In genomic region chr4:42326524-42326923, GRCh38 we compare ENCODE assay signal across 28 cellular contexts.
"Had no signal": no experiment of that assay in that cellular context is flagged by ENCODE, and none has a peak within 500 bp of the region (broad histone marks: within the 10 kb centered on the region; RNA-seq: fewer than 3 reads in every experiment).

No MANE protein-coding gene starts in this region.

- H3K27me3 ChIP-seq: neural progenitor cell, ovary, right lobe of liver, sigmoid colon, stomach, thyroid gland, tibial nerve, upper lobe of left lung, uterus had no signal

- H3K36me3 Mint-ChIP-seq: natural killer cell treated with Interleukin-12 subunit alpha and Interleukin-12 subunit beta and Interleukin-15 and Interleukin-18, amount 100 ng/mL, for 72 hours; neural progenitor cell; stimulated activated effector memory CD8-positive, alpha-beta T cell treated with anti-CD3 and anti-CD28 coated beads, Interleukin-12 subunit alpha, Interleukin-12 subunit beta, amount 100 ng/mL, for 72 hours; stimulated activated naive B cell treated with anti-CD40 and anti-IgM and Interleukin-4, amounts not matched to agents 10 μg/mL and 1 μg/mL and 100 μg/mL, for 72 hours had no signal

- ATAC-seq: naive thymus-derived CD8-positive, alpha-beta T cell; psoas muscle; right lobe of liver; stimulated activated effector memory CD8-positive, alpha-beta T cell treated with anti-CD3 and anti-CD28 coated beads, Interleukin-12 subunit alpha, Interleukin-12 subunit beta, amount 100 ng/mL, for 72 hours; stimulated activated naive B cell treated with anti-CD40 and anti-IgM and Interleukin-4, amounts not matched to agents 10 μg/mL and 1 μg/mL and 100 μg/mL, for 72 hours had no signal

- H3K27ac Mint-ChIP-seq: naive thymus-derived CD8-positive, alpha-beta T cell; natural killer cell treated with Interleukin-12 subunit alpha and Interleukin-12 subunit beta and Interleukin-15 and Interleukin-18, amount 100 ng/mL, for 72 hours; neural progenitor cell; progenitor cell of endocrine pancreas; stimulated activated effector memory CD8-positive, alpha-beta T cell treated with anti-CD3 and anti-CD28 coated beads, Interleukin-12 subunit alpha, Interleukin-12 subunit beta, amount 100 ng/mL, for 72 hours; stimulated activated naive B cell treated with anti-CD40 and anti-IgM and Interleukin-4, amounts not matched to agents 10 μg/mL and 1 μg/mL and 100 μg/mL, for 72 hours; stimulated activated naive CD8-positive, alpha-beta T cell treated with anti-CD3 and anti-CD28 coated beads, Interleukin-15, Interleukin-2, amounts not matched to agents 100 ng/mL and 50 ng/mL, for 24 hours had no signal

- H3K27ac ChIP-seq: neural progenitor cell, ovary, parathyroid adenoma, psoas muscle, right lobe of liver, sigmoid colon, stomach, thoracic aorta, thyroid gland, tibial nerve, upper lobe of left lung had no signal

- H3K9ac ChIP-seq: neural progenitor cell, parathyroid adenoma had no signal

- H3K9me3 Mint-ChIP-seq: naive thymus-derived CD8-positive, alpha-beta T cell; natural killer cell treated with Interleukin-12 subunit alpha and Interleukin-12 subunit beta and Interleukin-15 and Interleukin-18, amount 100 ng/mL, for 72 hours; neural progenitor cell; stimulated activated naive CD8-positive, alpha-beta T cell treated with anti-CD3 and anti-CD28 coated beads, Interleukin-15, Interleukin-2, amounts not matched to agents 100 ng/mL and 50 ng/mL, for 24 hours had no signal

- DNase-seq: naive thymus-derived CD8-positive, alpha-beta T cell; occipital lobe; ovary; posterior cingulate gyrus; psoas muscle; right cardiac atrium; right lobe of liver; small intestine; stimulated activated CD4-positive, alpha-beta T cell treated with anti-CD3 and anti-CD28 coated beads, Interleukin-15, amount 100 ng/mL, for 24 hours; stimulated activated CD4-positive, alpha-beta T cell treated with anti-CD3 and anti-CD28 coated beads, Interleukin-2, amount 100 ng/mL, for 24 hours; stimulated activated CD4-positive, alpha-beta T cell treated with anti-CD3 and anti-CD28 coated beads, Interleukin-2, amount 100 ng/mL, for 48 hours; stimulated activated CD4-positive, alpha-beta T cell treated with anti-CD3 and anti-CD28 coated beads, Interleukin-4, amount 100 ng/mL, for 24 hours; stimulated activated naive B cell treated with anti-CD40 and anti-IgM and Interleukin-4, amounts not matched to agents 10 μg/mL and 1 μg/mL and 100 μg/mL, for 72 hours; stimulated activated naive CD4-positive, alpha-beta T cell treated with Interleukin-2 at 50 U/mL for 16 hours; stomach; trophoblast cell; upper lobe of left lung; uterus had no signal

- H3K4me3 ChIP-seq: neural progenitor cell, ovary, psoas muscle, right lobe of liver, sigmoid colon, stomach, thoracic aorta, thyroid gland, tibial nerve, upper lobe of left lung, uterus had no signal

- H3K4me2 ChIP-seq: neural progenitor cell had no signal

- H3K9me3 ChIP-seq: ovary, psoas muscle, right lobe of liver, sigmoid colon, stomach, thoracic aorta, thyroid gland, tibial nerve, upper lobe of left lung, uterus had no signal

- H3K4me1 Mint-ChIP-seq: naive thymus-derived CD8-positive, alpha-beta T cell; neural progenitor cell; stimulated activated effector memory CD8-positive, alpha-beta T cell treated with anti-CD3 and anti-CD28 coated beads, Interleukin-12 subunit alpha, Interleukin-12 subunit beta, amount 100 ng/mL, for 72 hours; stimulated activated naive B cell treated with anti-CD40 and anti-IgM and Interleukin-4, amounts not matched to agents 10 μg/mL and 1 μg/mL and 100 μg/mL, for 72 hours had no signal

- H3K79me2 ChIP-seq: parathyroid adenoma had no signal

- H3K36me3 ChIP-seq: neural progenitor cell, ovary, right lobe of liver, sigmoid colon, stomach, thoracic aorta, thyroid gland, tibial nerve, upper lobe of left lung, uterus had no signal

- H3K4me3 Mint-ChIP-seq: naive thymus-derived CD8-positive, alpha-beta T cell; natural killer cell treated with Interleukin-12 subunit alpha and Interleukin-12 subunit beta and Interleukin-15 and Interleukin-18, amount 100 ng/mL, for 72 hours; neural progenitor cell; stimulated activated effector memory CD8-positive, alpha-beta T cell treated with anti-CD3 and anti-CD28 coated beads, Interleukin-12 subunit alpha, Interleukin-12 subunit beta, amount 100 ng/mL, for 72 hours; stimulated activated naive B cell treated with anti-CD40 and anti-IgM and Interleukin-4, amounts not matched to agents 10 μg/mL and 1 μg/mL and 100 μg/mL, for 72 hours; stimulated activated naive CD8-positive, alpha-beta T cell treated with anti-CD3 and anti-CD28 coated beads, Interleukin-15, Interleukin-2, amounts not matched to agents 100 ng/mL and 50 ng/mL, for 24 hours had no signal

- FAIRE-seq: small intestine had no signal

- H3K4me1 ChIP-seq: neural progenitor cell, parathyroid adenoma, psoas muscle, right lobe of liver, stomach, thyroid gland, upper lobe of left lung, uterus had no signal

- H2AFZ ChIP-seq: parathyroid adenoma had no signal
